ENCODE assay signal across 8 cellular contexts in genomic region chr3:126752303-126753190, GRCh38. TPM values are rescaled to one million over a fixed set of nuclear protein-coding genes. Genes with fewer than 3 reads are reported as not detected.
DNase-seq lines count a peak whose midpoint lies in the region; ATAC-seq, FAIRE-seq and TF ChIP-seq lines count a peak whose summit lies in the region.

No MANE protein-coding gene starts in this region.

- BruUV-seq in A673 (replicated peaks; lab: Mats Ljungman, UMichigan) (no TSS peak), Panc1 (replicated peaks; lab: Mats Ljungman, UMichigan) (no TSS peak)

- WGBS in ovary, 3 donors, result 44 to 48% (median 46%) methylated on average over 15 of the region's 15 CpGs

- H3K27ac ChIP-seq in A673 (ENCODE audit: low read depth, low read length, poor library complexity, severe bottlenecking), result no peak overlapping the region
- peak overlapping the region; percentile 74 for H3K27ac ChIP-seq in Panc1 (ENCODE audit: low read length)
- H3K27ac ChIP-seq in ovary, result no peak overlapping the region
- H3K27ac ChIP-seq in vagina, result no peak overlapping the region

- peak; percentile 84 for FAIRE-seq in GM12891 (lab: Jason Lieb, UNC)

- H3K9me3 ChIP-seq in A673 (ENCODE audit: low read depth, low read length, poor library complexity, severe bottlenecking) (no peaks in the 10 kb centered on the region), Panc1 (ENCODE audit: control insufficient read depth, insufficient read depth, low read depth, low read length) (no peaks in the 10 kb centered on the region), ovary (no peaks in the 10 kb centered on the region), vagina (no peaks in the 10 kb centered on the region)

- TF ChIP-seq POLR2A in GM12891 (IDR thresholded peaks at IDR 0.05; ENCODE audit: low read depth, low read length) (no peak), ovary (IDR thresholded peaks at IDR 0.05) (no peak), vagina (IDR thresholded peaks at IDR 0.05) (no peak)

- no peak for TF ChIP-seq EP300 in Ishikawa (IDR thresholded peaks at IDR 0.05; ENCODE audit: borderline replicate concordance)
- no peak for TF ChIP-seq EP300 in ovary (IDR thresholded peaks at IDR 0.05)

- peak; percentile 97 for ATAC-seq in Panc1

- in situ Hi-C loops in Panc1 (cut with HindIII; ENCODE audit: low pct_unique_long_range_greater_than_20kb, low sequenced_read_pairs), result no loop called here

- TF ChIP-seq RAD21 in Ishikawa (IDR thresholded peaks at IDR 0.05; ENCODE audit: low read depth), result peak; percentile 94

- TF ChIP-seq CTCF in A673 (conservative IDR thresholded peaks at IDR 0.05; ENCODE audit: low read depth, low read length), result peak; percentile 93
- peak; percentile 95 for TF ChIP-seq CTCF in Panc1 (IDR thresholded peaks at IDR 0.05)
- peak; percentile 54 to 78 (median 78) for TF ChIP-seq CTCF in ovary (IDR thresholded peaks at IDR 0.05)
- peak; percentile 65 to 90 (median 90) for TF ChIP-seq CTCF in vagina (IDR thresholded peaks at IDR 0.05)

- CTCF ChIA-PET in A673 (lab: Charles Lee), result interaction anchor here (0.7 to 1.0 kb wide), 2 partner anchors 230 to 796 kb away, joined by 3 to 5 read pairs; partner anchors contain the start of gene PLXNA1
- CTCF ChIA-PET in Panc1 (lab: Charles Lee), result interaction anchor here (0.6 to 1.0 kb wide), 4 partner anchors 228 to 703 kb away, joined by 3 read pairs; partner anchors contain the start of gene PLXNA1

- POLR2A ChIA-PET in A673 (lab: Charles Lee; ENCODE audit: low non-redundant PET) (interaction anchor here (0.6 kb wide), 1 partner anchor 175 kb away, joined by 3 read pairs; no protein-coding TSS in a partner anchor), Panc1 (lab: Charles Lee) (interaction anchor here (0.6 kb wide), 1 partner anchor 71 kb away, joined by 3 read pairs; no protein-coding TSS in a partner anchor)

- no peak overlapping the region for H3K4me3 ChIP-seq in A673 (ENCODE audit: low read depth, low read length, poor library complexity, severe bottlenecking)
- H3K4me3 ChIP-seq in Panc1 (ENCODE audit: low read depth in 2 of 2, low read length in 2 of 2), result no peak overlapping the region
- no peak overlapping the region for H3K4me3 ChIP-seq in ovary
- H3K4me3 ChIP-seq in vagina, result no peak overlapping the region

- DNase-seq in A673 (ENCODE audit: low spot score) (peak; percentile 84), GM12891 (ENCODE audit: insufficient read length, low spot score) (peak; percentile 61), Panc1 (ENCODE audit: low read depth, low spot score) (peak; percentile 36), glomerular endothelial cell (ENCODE audit: extremely low read depth, low read depth, low spot score) (peak; percentile 25), ovary (peak; percentile 73 to 87 (median 81)), vagina (ENCODE audit: extremely low spot score in 2 of 2) (peak; percentile 87 to 94)
- peak; percentile 13 for DNase-seq in activated gamma-delta T cell treated with anti-CD3 and anti-CD28 coated beads, Interleukin-2, amount 50 U/mL, for 16 hours (ENCODE audit: low read depth)

- H3K27me3 ChIP-seq in A673 (replicated peaks; ENCODE audit: insufficient read depth, low read depth, low read length, poor library complexity) (no peaks in the 10 kb centered on the region), Panc1 (ENCODE audit: control insufficient read depth, insufficient read depth, low read length) (no peaks in the 10 kb centered on the region), ovary (no peaks in the 10 kb centered on the region), vagina (no peaks in the 10 kb centered on the region)

- intact Hi-C loops in A673 (cut with micrococcal nuclease; ENCODE audit: unreplicated experiment) (loop anchor here (5.0 kb wide), 3 partner anchors 230 to 790 kb away; partner anchors contain the start of gene PLXNA1), Panc1 (cut with micrococcal nuclease; ENCODE audit: unreplicated experiment) (loop anchor here (5.0 to 10.0 kb wide), 3 partner anchors 102 to 792 kb away; partner anchors contain the start of gene PLXNA1), ovary (cut with DNase I) (loop anchor here in 3 of 4 donors (2.0 to 10.0 kb wide), 6 partner anchors 230 to 790 kb away; partner anchors contain the start of gene PLXNA1 (in 3 of the 3)), vagina (cut with DNase I) (loop anchor here (5.0 to 10.0 kb wide), 2 partner anchors 230 to 702 kb away; partner anchors contain the start of gene PLXNA1)

- no peaks in the 10 kb centered on the region for H3K36me3 ChIP-seq in A673 (ENCODE audit: insufficient read depth, low read length, poor library complexity, severe bottlenecking)
- no peaks in the 10 kb centered on the region for H3K36me3 ChIP-seq in Panc1 (ENCODE audit: control insufficient read depth, insufficient read depth, low read length)
- H3K36me3 ChIP-seq in ovary, result no peaks in the 10 kb centered on the region
- no peaks in the 10 kb centered on the region for H3K36me3 ChIP-seq in vagina

- H3K4me1 ChIP-seq in A673 (ENCODE audit: insufficient read depth, low read length, poor library complexity, severe bottlenecking) (no peaks in the 10 kb centered on the region), Panc1 (ENCODE audit: control insufficient read depth, insufficient read depth, low read length) (peaks cover 13% of the 10 kb centered on the region), ovary (ENCODE audit: insufficient read depth) (no peaks in the 10 kb centered on the region), vagina (peaks cover 12% of the 10 kb centered on the region)

TF ChIP-seq in GM12891, 5 proteins besides CTCF, POLR2A, EP300 and RAD21:
- TF ChIP-seq POU2F2 (IDR thresholded peaks at IDR 0.05; ENCODE audit: low read depth, low read length) (peak; percentile 60; the same call in 1 of the 2 replicates), POLR2AphosphoS5 (IDR thresholded peaks at IDR 0.05; ENCODE audit: low read depth, low read length) (no peak)

TF ChIP-seq in Ishikawa, 13 proteins besides CTCF, POLR2A, EP300 and RAD21:
- TF ChIP-seq NFIC (IDR thresholded peaks at IDR 0.05) (peak; percentile 33; the same call in 1 of the 2 replicates), CEBPB (IDR thresholded peaks at IDR 0.05) (no peak)
TF ChIP-seq in Ishikawa: peak in this region for 1.

RNA-seq across cellular contexts. Expression of gene CHCHD6, which starts 48.5 kb away (rescaled TPM):
- total RNA-seq in A673 (2021) (23.3 and 24.8 TPM in 2 replicates), Panc1 (2021; ENCODE audit: unreplicated experiment) (31.5 TPM), glomerular endothelial cell (17.6 and 22.5 TPM in 2 replicates), ovary (10 to 100 TPM; 12.5 to 24.6 (median 19.5) TPM), vagina (12.8 TPM)
- 13.1 TPM for polyA plus RNA-seq in GM12891 (2012; ENCODE audit: low read depth, missing spikeins)
- polyA plus RNA-seq in Panc1 (2012; ENCODE audit: insufficient read length), result 47.2 TPM
- 10 to 100 TPM in 1 of 2 donors, 1 to 10 TPM in 1; 8.5 to 24.4 TPM for polyA plus RNA-seq in ovary

Comparison
In these comparisons a context has a peak if more than half of its experiments do, and no peak if none do; other contexts are left out.
1. DNase-seq: peak in every context shown above with its lines; median percentile 90 in vagina; 84 in A673; 81 in ovary; 61 in GM12891; 36 in Panc1; 25 in glomerular endothelial cell; 13 in activated gamma-delta T cell treated with anti-CD3 and anti-CD28 coated beads, Interleukin-2, amount 50 U/mL, for 16 hours.